ENCODE assay signal across 12 cellular contexts in genomic region chr18:62571037-62571436, GRCh38.
"Had no signal": no experiment of that assay in that cellular context is flagged by ENCODE, and none has a peak within 500 bp of the region (broad histone marks: within the 10 kb centered on the region; RNA-seq: fewer than 3 reads in every experiment).

No MANE protein-coding gene starts in this region.

- H3K27me3 Mint-ChIP-seq: brain had no signal

- H3K27ac Mint-ChIP-seq: activated T-helper 2 cell treated with anti-CD3 and anti-CD28 coated beads, Interferon-gamma antibody, Interleukin-2, Interleukin-4, amounts not matched to agents 10 μg/mL and 5 μg/mL and 100 μg/mL, durations not matched to agents 14 hours and 24 hours and 36 hours; brain had no signal

- ATAC-seq: left ventricle myocardium superior had no signal

- H3K4me3 ChIP-seq: hepatocyte, tibial artery had no signal

- H3K27me3 ChIP-seq: hepatocyte, tibial artery had no signal

- H3K27ac ChIP-seq: hepatocyte, tibial artery had no signal

- H3K9me3 ChIP-seq: tibial artery had no signal

- H3K4me3 Mint-ChIP-seq: brain had no signal

- DNase-seq: activated CD4-positive, alpha-beta T cell treated with anti-CD3 and anti-CD28 coated beads for 1 hour; activated naive CD4-positive, alpha-beta T cell treated with anti-CD3 and anti-CD28 coated beads, Interleukin-2, amount 50 U/mL, for 16 hours; amygdala; dermis blood vessel endothelial cell; left ventricle myocardium superior; stimulated activated CD4-positive, alpha-beta T cell treated with anti-CD3 and anti-CD28 coated beads, Interleukin-15, amount 100 ng/mL, for 24 hours; stimulated activated CD4-positive, alpha-beta T cell treated with anti-CD3 and anti-CD28 coated beads, Interleukin-4, amount 100 ng/mL, for 24 hours; T-helper 9 cell; tibial artery had no signal
